16 cellular contexts compared by ENCODE assay signal in genomic region chr11:107710301-107710700, GRCh38. TPM values are rescaled to one million over a fixed set of nuclear protein-coding genes. Genes with fewer than 3 reads are reported as not detected.
DNase-seq lines count a peak whose midpoint lies in the region; ATAC-seq and TF ChIP-seq lines count a peak whose summit lies in the region.
"Had no signal": no experiment of that assay in that cellular context is flagged by ENCODE, and none has a peak within 500 bp of the region (broad histone marks: within the 10 kb centered on the region; RNA-seq: fewer than 3 reads in every experiment).

No MANE protein-coding gene starts in this region.

- H3K4me3 ChIP-seq in right atrium auricular region (peak overlapping the region; percentile 36 to 44), fibroblast of villous mesenchyme (ENCODE audit: low read depth, low read length) (no peak overlapping the region), coronary artery (no peak overlapping the region)
- H3K4me3 ChIP-seq: BLaER1, HAP-1 had no signal

- TF ChIP-seq CTCF in right atrium auricular region (IDR thresholded peaks at IDR 0.05) (no peak), fibroblast of villous mesenchyme (IDR thresholded peaks at IDR 0.05; ENCODE audit: insufficient read depth, low read depth, low read length) (no peak), coronary artery (IDR thresholded peaks at IDR 0.05) (no peak)

- no peaks in the 10 kb centered on the region for H3K9me3 ChIP-seq in right atrium auricular region
- H3K9me3 ChIP-seq: BLaER1, Caco-2, HAP-1 had no signal

- ATAC-seq in Right ventricle myocardium inferior = no peak

- H3K27ac ChIP-seq in right atrium auricular region = peak overlapping the region; percentile 38 to 79
- H3K27ac ChIP-seq in coronary artery = no peak overlapping the region
- H3K27ac ChIP-seq: BLaER1 had no signal

- H3K27me3 ChIP-seq in right atrium auricular region = no peaks in the 10 kb centered on the region
- H3K27me3 ChIP-seq: BLaER1 had no signal

- peaks cover 0 to 17% of the 10 kb centered on the region in 2 donors for H3K4me1 ChIP-seq in right atrium auricular region
- H3K4me1 ChIP-seq: BLaER1, HAP-1 had no signal

- intact Hi-C loops in Right ventricle myocardium inferior (cut with DNase I) = no loop called here

- no peaks in the 10 kb centered on the region for H3K36me3 ChIP-seq in right atrium auricular region
- H3K36me3 ChIP-seq: BLaER1, HAP-1 had no signal

- DNase-seq in right atrium auricular region (ENCODE audit: low spot score) = no peak
- no peak for DNase-seq in Right ventricle myocardium inferior (ENCODE audit: missing footprints)
- DNase-seq in fibroblast of villous mesenchyme (ENCODE audit: low read depth) = peak; percentile 83
- peak; percentile 67 for DNase-seq in renal cortical epithelial cell (ENCODE audit: low read depth)
- no peak for DNase-seq in NCI-H1930 (lab: John Stamatoyannopoulos, UW)
- no peak for DNase-seq in coronary artery (ENCODE audit: low spot score)
- DNase-seq in NCI-H2107 (lab: John Stamatoyannopoulos, UW) = no peak
- DNase-seq: 8988T; AML-193; Caco-2; CD8-positive, alpha-beta memory T cell; GF-D8; HFFc6 had no signal

RNA-seq across cellular contexts. Expression of gene SLN, which starts 1.6 kb away (rescaled TPM):
- 1,000 to 10,000 TPM in 1 of 2 donors, 100 to 1,000 TPM in 1; 767 to 1,160 TPM for total RNA-seq in right atrium auricular region
- 23.2 TPM for total RNA-seq in Right ventricle myocardium inferior
- total RNA-seq in fibroblast of villous mesenchyme = not detected in 2 replicates
- 2.4 and 12.9 TPM in 2 replicates for total RNA-seq in renal cortical epithelial cell
- total RNA-seq: Caco-2; CD8-positive, alpha-beta memory T cell; H1; HFFc6 had no signal

Comparison
In these comparisons a context has a peak if more than half of its experiments do, and no peak if none do; other contexts are left out.
1. RNA of gene SLN, which starts 1.6 kb away (total RNA-seq): 767 to 1,160 TPM in right atrium auricular region; 23.2 TPM in Right ventricle myocardium inferior (single experiment), 2.4 to 12.9 TPM in renal cortical epithelial cell and not detected in fibroblast of villous mesenchyme; every median in the first group is over 10 times any median in the second.
2. DNase-seq: peak in fibroblast of villous mesenchyme (single experiment) and renal cortical epithelial cell (single experiment); none in right atrium auricular region (single experiment), Right ventricle myocardium inferior (single experiment), NCI-H1930 (0 of 2), coronary artery (single experiment) and NCI-H2107 (single experiment).
3. H3K27ac ChIP-seq: peak in right atrium auricular region (2 of 2); none in coronary artery (0 of 2).
4. H3K4me3 ChIP-seq: peak in right atrium auricular region (2 of 2); none in fibroblast of villous mesenchyme (single experiment) and coronary artery (single experiment).